In the genomic region with DNA sequence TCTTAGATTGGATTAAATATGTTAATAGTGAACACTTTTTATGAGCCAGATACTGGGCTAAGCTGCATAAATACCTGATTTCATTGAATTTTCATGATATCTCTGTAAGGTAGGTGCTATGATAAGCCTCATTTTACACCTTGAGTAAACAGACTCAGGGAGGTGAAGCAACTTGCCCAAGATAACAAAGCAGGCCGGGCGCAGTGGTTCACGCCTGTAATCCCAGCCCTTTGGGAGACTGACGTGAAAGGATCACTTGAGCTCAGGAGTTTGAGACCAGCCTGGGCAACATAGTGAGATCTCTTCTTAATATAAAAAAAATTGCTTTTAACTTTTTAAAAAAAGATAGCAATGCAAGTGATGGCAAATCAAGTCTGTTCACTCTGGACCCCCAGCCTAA, we compare ENCODE assay signal across 29 cellular contexts. TPM values are rescaled to one million over a fixed set of nuclear protein-coding genes. Genes with fewer than 3 reads are reported as not detected.
"Had no signal": no experiment of that assay in that cellular context is flagged by ENCODE, and none has a peak within 500 bp of the region (broad histone marks: within the 10 kb centered on the region; RNA-seq: fewer than 3 reads in every experiment).

No MANE protein-coding gene starts in this region.

- H3K27me3 ChIP-seq: ascending aorta, breast epithelium, cardiac muscle cell, colonic mucosa had no signal

- H3K4me3 ChIP-seq: ascending aorta, breast epithelium, cardiac muscle cell, colonic mucosa had no signal

- H3K4me1 ChIP-seq: ascending aorta, breast epithelium, colonic mucosa had no signal

- H3K36me3 ChIP-seq: breast epithelium, colonic mucosa had no signal

- H3K27ac ChIP-seq: ascending aorta, breast epithelium, cardiac muscle cell, colonic mucosa had no signal

- H3K4me3 Mint-ChIP-seq: activated CD4-positive, alpha-beta memory T cell treated with anti-CD3 and anti-CD28 coated beads for 36 hours; activated CD4-positive, alpha-beta T cell treated with anti-CD3 and anti-CD28 coated beads for 36 hours; activated CD4-positive, alpha-beta T cell treated with anti-CD3 and anti-CD28 coated beads, Interleukin-2, amount 10 ng/mL, durations not matched to agents 24 days and 14 days; activated naive CD4-positive, alpha-beta T cell treated with anti-CD3 and anti-CD28 coated beads, Interleukin-2, amount 10 ng/mL, durations not matched to agents 7 days and 5 days; activated naive CD8-positive, alpha-beta T cell treated with anti-CD3 and anti-CD28 coated beads, Interleukin-2, amount 10 ng/mL, durations not matched to agents 7 days and 5 days; activated T-cell treated with anti-CD3 and anti-CD28 coated beads, Interleukin-2, amount 50 U/mL, for 24 hours; activated T-cell treated with anti-CD3 and anti-CD28 coated beads, Interleukin-2, amount 50 U/mL, for 72 hours; endodermal cell; T-helper 17 cell; T-helper 2 cell treated with Interferon-gamma antibody and Interleukin-4, amounts not matched to agents 5 μg/mL and 100 μg/mL, for 36 hours had no signal

- H3K27ac Mint-ChIP-seq: activated CD4-positive, alpha-beta memory T cell treated with anti-CD3 and anti-CD28 coated beads for 36 hours; activated CD4-positive, alpha-beta T cell treated with anti-CD3 and anti-CD28 coated beads for 36 hours; activated CD4-positive, alpha-beta T cell treated with anti-CD3 and anti-CD28 coated beads, Interleukin-2, amount 10 ng/mL, durations not matched to agents 24 days and 14 days; activated naive CD4-positive, alpha-beta T cell treated with anti-CD3 and anti-CD28 coated beads, Interleukin-2, amount 10 ng/mL, durations not matched to agents 7 days and 5 days; activated naive CD4-positive, alpha-beta T cell treated with anti-CD3 and anti-CD28 coated beads, Interleukin-2, amount 50 U/mL, for 72 hours; activated naive CD8-positive, alpha-beta T cell treated with anti-CD3 and anti-CD28 coated beads, Interleukin-2, amount 10 ng/mL, durations not matched to agents 7 days and 5 days; activated T-cell treated with anti-CD3 and anti-CD28 coated beads, Interleukin-2, amount 50 U/mL, for 24 hours; activated T-cell treated with anti-CD3 and anti-CD28 coated beads, Interleukin-2, amount 50 U/mL, for 72 hours; T-helper 17 cell; T-helper 2 cell treated with Interferon-gamma antibody and Interleukin-4, amounts not matched to agents 5 μg/mL and 100 μg/mL, for 36 hours had no signal

- ATAC-seq: activated CD4-positive, alpha-beta T cell treated with anti-CD3 and anti-CD28 coated beads for 36 hours; activated naive CD4-positive, alpha-beta T cell treated with anti-CD3 and anti-CD28 coated beads, Interleukin-2, amount 50 U/mL, for 72 hours; activated T-cell treated with anti-CD3 and anti-CD28 coated beads, Interleukin-2, amount 50 U/mL, for 72 hours; esophagus mucosa; T-helper 17 cell had no signal

- H3K4me1 Mint-ChIP-seq: activated CD4-positive, alpha-beta T cell treated with anti-CD3 and anti-CD28 coated beads for 36 hours; activated naive CD4-positive, alpha-beta T cell treated with anti-CD3 and anti-CD28 coated beads, Interleukin-2, amount 10 ng/mL, durations not matched to agents 7 days and 5 days; activated naive CD8-positive, alpha-beta T cell treated with anti-CD3 and anti-CD28 coated beads, Interleukin-2, amount 10 ng/mL, durations not matched to agents 7 days and 5 days had no signal

- H3K9me3 Mint-ChIP-seq: activated CD4-positive, alpha-beta memory T cell treated with anti-CD3 and anti-CD28 coated beads for 36 hours; activated CD4-positive, alpha-beta T cell treated with anti-CD3 and anti-CD28 coated beads, Interleukin-2, amount 10 ng/mL, durations not matched to agents 24 days and 14 days; activated naive CD4-positive, alpha-beta T cell treated with anti-CD3 and anti-CD28 coated beads, Interleukin-2, amount 10 ng/mL, durations not matched to agents 7 days and 5 days; activated naive CD4-positive, alpha-beta T cell treated with anti-CD3 and anti-CD28 coated beads, Interleukin-2, amount 50 U/mL, for 72 hours; activated naive CD8-positive, alpha-beta T cell treated with anti-CD3 and anti-CD28 coated beads, Interleukin-2, amount 10 ng/mL, durations not matched to agents 7 days and 5 days; activated T-cell treated with anti-CD3 and anti-CD28 coated beads, Interleukin-2, amount 50 U/mL, for 24 hours; activated T-cell treated with anti-CD3 and anti-CD28 coated beads, Interleukin-2, amount 50 U/mL, for 72 hours; brain; endodermal cell; T-helper 2 cell treated with Interferon-gamma antibody and Interleukin-4, amounts not matched to agents 5 μg/mL and 100 μg/mL, for 36 hours had no signal

- H3K27me3 Mint-ChIP-seq: activated CD4-positive, alpha-beta memory T cell treated with anti-CD3 and anti-CD28 coated beads for 36 hours; activated CD4-positive, alpha-beta T cell treated with anti-CD3 and anti-CD28 coated beads for 36 hours; activated CD4-positive, alpha-beta T cell treated with anti-CD3 and anti-CD28 coated beads, Interleukin-2, amount 10 ng/mL, durations not matched to agents 24 days and 14 days; activated naive CD8-positive, alpha-beta T cell treated with anti-CD3 and anti-CD28 coated beads, Interleukin-2, amount 10 ng/mL, durations not matched to agents 7 days and 5 days; activated T-cell treated with anti-CD3 and anti-CD28 coated beads, Interleukin-2, amount 50 U/mL, for 24 hours; T-helper 17 cell had no signal

- H3K36me3 Mint-ChIP-seq: activated CD4-positive, alpha-beta memory T cell treated with anti-CD3 and anti-CD28 coated beads for 36 hours; activated naive CD4-positive, alpha-beta T cell treated with anti-CD3 and anti-CD28 coated beads, Interleukin-2, amount 50 U/mL, for 72 hours had no signal

- DNase-seq: activated CD4-positive, alpha-beta memory T cell treated with anti-CD3 and anti-CD28 coated beads for 36 hours; activated CD4-positive, alpha-beta T cell treated with anti-CD3 and anti-CD28 coated beads for 36 hours; activated CD4-positive, alpha-beta T cell treated with anti-CD3 and anti-CD28 coated beads, Interleukin-2, amount 10 ng/mL, durations not matched to agents 24 days and 14 days; activated CD4-positive, CD25-positive, alpha-beta regulatory T cell; activated CD4-positive, CD25-positive, alpha-beta regulatory T cell treated with anti-CD3 and anti-CD28 coated beads, Interleukin-2, amount 50 U/mL, for 72 hours; activated CD8-positive, alpha-beta memory T cell treated with anti-CD3 and anti-CD28 coated beads, Interleukin-2, amount 50 U/mL, for 48 hours; activated gamma-delta T cell; activated naive CD4-positive, alpha-beta T cell; activated naive CD4-positive, alpha-beta T cell treated with anti-CD3 and anti-CD28 coated beads, Interleukin-2, amount 10 ng/mL, durations not matched to agents 7 days and 5 days; activated naive CD8-positive, alpha-beta T cell treated with anti-CD3 and anti-CD28 coated beads, Interleukin-2, amount 10 ng/mL, durations not matched to agents 7 days and 5 days; activated T-cell treated with anti-CD3 and anti-CD28 coated beads for 4 hours; activated T-cell treated with anti-CD3 and anti-CD28 coated beads, Interleukin-2, amount 50 U/mL, for 24 hours; activated T-cell treated with anti-CD3 and anti-CD28 coated beads, Interleukin-2, amount 50 U/mL, for 72 hours; central memory CD4-positive, alpha-beta T cell; cerebellar nuclear complex; colonic mucosa; effector memory CD4-positive, alpha-beta T cell; endodermal cell; foreskin fibroblast; T-helper 1 cell; T-helper 17 cell; T1000 had no signal

- H3K9me3 ChIP-seq: ascending aorta, breast epithelium, colonic mucosa had no signal

RNA-seq across cellular contexts. Expression of a gene that starts 1.4 kb away (rescaled TPM):
- total RNA-seq: esophagus mucosa had no signal

RNA-seq across cellular contexts. Expression of a gene that starts 9.0 kb away (rescaled TPM):
- total RNA-seq: ascending aorta had no signal
